Comparison of ENCODE assay signal across 1 cellular context in genomic region chr21:37878946-37879660, GRCh38.
TF ChIP-seq lines count a peak whose summit lies in the region.

No MANE protein-coding gene starts in this region.

TF ChIP-seq in endothelial cell of umbilical vein, 7 proteins besides CTCF, POLR2A, EP300 and RAD21 (continued from another document):
- TF ChIP-seq FOS (IDR thresholded peaks at IDR 0.05; ENCODE audit: borderline replicate concordance, insufficient read depth, low read length), result peak; percentile 66
TF ChIP-seq in endothelial cell of umbilical vein: peak in this region for 2.
